ENCODE assay signal across 19 cellular contexts in genomic region chr1:199671684-199672083, GRCh38.
"Had no signal": no experiment of that assay in that cellular context is flagged by ENCODE, and none has a peak within 500 bp of the region (broad histone marks: within the 10 kb centered on the region; RNA-seq: fewer than 3 reads in every experiment).

No MANE protein-coding gene starts in this region.

- H3K36me3 Mint-ChIP-seq: immature natural killer cell; mesothelial cell of epicardium; naive B cell; naive thymus-derived CD8-positive, alpha-beta T cell had no signal

- ATAC-seq: foreskin keratinocyte; gastroesophageal sphincter; heart left ventricle; left cardiac atrium; left lung; left ventricle myocardium superior; lower lobe of right lung; mucosa of descending colon; naive thymus-derived CD8-positive, alpha-beta T cell had no signal

- H3K4me1 Mint-ChIP-seq: immature natural killer cell; naive thymus-derived CD8-positive, alpha-beta T cell had no signal

- H3K9me3 Mint-ChIP-seq: naive B cell; naive thymus-derived CD8-positive, alpha-beta T cell had no signal

- H3K27ac Mint-ChIP-seq: immature natural killer cell; mesothelial cell of epicardium; naive thymus-derived CD8-positive, alpha-beta T cell had no signal

- H3K4me3 Mint-ChIP-seq: immature natural killer cell; mesothelial cell of epicardium; naive B cell; naive thymus-derived CD8-positive, alpha-beta T cell had no signal

- DNase-seq: dermis blood vessel endothelial cell; dorsolateral prefrontal cortex; effector CD4-positive, alpha-beta T cell; effector memory CD4-positive, alpha-beta T cell; foreskin keratinocyte; heart left ventricle; hypothalamus; immature natural killer cell; islet precursor cell; left cardiac atrium; left lung; left ventricle myocardium superior; lower lobe of right lung; mesenchymal stem cell; mucosa of descending colon; naive B cell; naive thymus-derived CD8-positive, alpha-beta T cell had no signal
